Comparison of ENCODE assay signal across 8 cellular contexts in the genomic region with DNA sequence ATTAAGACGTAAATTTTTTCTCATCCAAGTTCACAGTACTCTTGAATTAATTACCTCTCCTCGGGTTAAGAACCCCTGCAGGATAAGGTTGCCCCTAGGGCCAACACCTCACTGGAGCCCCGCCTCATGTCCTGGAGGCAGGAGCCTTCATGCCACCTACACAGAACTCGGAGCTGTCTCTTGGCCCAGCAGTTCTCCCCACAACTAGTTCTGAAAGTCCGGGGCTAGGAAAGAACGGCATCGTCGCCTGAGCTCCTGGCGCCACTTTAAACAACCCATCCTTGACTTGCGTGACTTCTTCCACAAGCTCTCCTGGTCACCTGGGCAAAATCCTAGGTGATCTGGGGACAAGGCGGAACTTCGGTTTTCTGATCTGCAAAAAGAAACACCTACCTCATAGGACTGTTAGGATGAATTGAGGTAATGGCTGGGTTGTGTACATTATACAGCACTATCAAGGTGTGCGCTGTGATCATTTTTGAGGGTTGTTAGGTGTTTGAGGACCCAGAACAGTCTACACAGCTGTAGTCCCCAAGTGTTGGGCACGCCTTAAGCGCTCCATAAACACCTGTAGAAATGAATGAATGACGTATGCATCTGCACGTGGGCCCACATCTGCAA. TPM values are rescaled to one million over a fixed set of nuclear protein-coding genes. Genes with fewer than 3 reads are reported as not detected.
DNase-seq lines count a peak whose midpoint lies in the region; ATAC-seq, FAIRE-seq and TF ChIP-seq lines count a peak whose summit lies in the region.

No MANE protein-coding gene starts in this region.

- BruUV-seq in Panc1 (replicated peaks; lab: Mats Ljungman, UMichigan) = no TSS peak

- CTCF ChIA-PET in Panc1 (lab: Charles Lee) = interaction anchor here (0.6 to 2.5 kb wide), 3 partner anchors 28 to 201 kb away, joined by 6 to 14 read pairs (median 8); no protein-coding TSS in a partner anchor

- H3K4me1 ChIP-seq in DND-41 (ENCODE audit: insufficient read depth, low read length) (peaks cover 34% of the 10 kb centered on the region), Panc1 (ENCODE audit: control insufficient read depth, insufficient read depth, low read length) (peaks cover 22% of the 10 kb centered on the region), esophagus muscularis mucosa (peaks cover 8 to 22% (median 21%) of the 10 kb centered on the region in 4 donors), parathyroid adenoma (peaks cover 5% of the 10 kb centered on the region)

- DNase-seq in DND-41 (no peak), Panc1 (ENCODE audit: low read depth, low spot score) (no peak), esophagus muscularis mucosa (ENCODE audit: extremely low spot score) (no peak), D721Med (ENCODE audit: insufficient read length, low spot score) (no peak), GM19240 (ENCODE audit: insufficient read length, low spot score) (no peak)
- no peak for DNase-seq in activated CD4-positive, CD25-positive, alpha-beta regulatory T cell treated with anti-CD3 and anti-CD28 coated beads, Interleukin-2, amount 50 U/mL, for 72 hours

- peak overlapping the region; percentile 24 to 58; a peak in 3 of 4 replicates for H3K4me3 ChIP-seq in DND-41 (ENCODE audit: low read depth in 1 of 2, low read length in 2 of 2)
- H3K4me3 ChIP-seq in Panc1 (ENCODE audit: low read depth in 2 of 2, low read length in 2 of 2) = peak overlapping the region; percentile 79 to 84
- H3K4me3 ChIP-seq in esophagus muscularis mucosa = peak overlapping the region; percentile 66 to 80 (median 72)
- peak overlapping the region; percentile 67 for H3K4me3 ChIP-seq in parathyroid adenoma (ENCODE audit: low read depth, low read length)

- no peak for TF ChIP-seq POLR2A in esophagus muscularis mucosa (IDR thresholded peaks at IDR 0.05; ENCODE audit: low read depth)

- intact Hi-C loops in Panc1 (cut with micrococcal nuclease; ENCODE audit: unreplicated experiment) = loop anchor here (1.0 kb wide), 1 partner anchor 35 kb away; no protein-coding TSS in a partner anchor
- intact Hi-C loops in esophagus muscularis mucosa (cut with DNase I) = no loop called here

- H3K9ac ChIP-seq in DND-41 (ENCODE audit: low read depth, low read length) (peak overlapping the region; percentile 44; the same call in 1 of the 2 replicates), parathyroid adenoma (no peak overlapping the region)

- no peaks in the 10 kb centered on the region for H3K36me3 ChIP-seq in DND-41 (ENCODE audit: insufficient read depth, low read length)
- H3K36me3 ChIP-seq in Panc1 (ENCODE audit: control insufficient read depth, insufficient read depth, low read length) = peaks cover 3% of the 10 kb centered on the region; the same call in 1 of the 2 replicates
- H3K36me3 ChIP-seq in esophagus muscularis mucosa = no peaks in the 10 kb centered on the region
- no peaks in the 10 kb centered on the region for H3K36me3 ChIP-seq in parathyroid adenoma (ENCODE audit: control insufficient read depth, insufficient read depth, low read length)

- no peak for ATAC-seq in DND-41 (ENCODE audit: insufficient read depth, low read depth)
- ATAC-seq in Panc1 = no peak
- no peak for ATAC-seq in HG03442 (IDR thresholded peaks at IDR 0.05; ENCODE audit: unreplicated experiment)

- no peak for TF ChIP-seq EP300 in esophagus muscularis mucosa (IDR thresholded peaks at IDR 0.05)

- TF ChIP-seq CTCF in DND-41 (IDR thresholded peaks at IDR 0.05; ENCODE audit: borderline replicate concordance, extremely low read depth, low read length, poor library complexity, severe bottlenecking) (no peak), Panc1 (IDR thresholded peaks at IDR 0.05) (no peak), esophagus muscularis mucosa (IDR thresholded peaks at IDR 0.05) (no peak), parathyroid adenoma (IDR thresholded peaks at IDR 0.05) (no peak), D721Med (IDR thresholded peaks at IDR 0.05; ENCODE audit: insufficient read depth, missing control alignments) (no peak)

- H3K27me3 ChIP-seq in DND-41 (ENCODE audit: insufficient read depth, low read length, poor library complexity) (peaks cover 44% of the 10 kb centered on the region), Panc1 (ENCODE audit: control insufficient read depth, insufficient read depth, low read length) (no peaks in the 10 kb centered on the region), esophagus muscularis mucosa (peaks cover 0 to 45% (median 2%) of the 10 kb centered on the region in 4 donors), parathyroid adenoma (ENCODE audit: control insufficient read depth, insufficient read depth, low read length) (no peaks in the 10 kb centered on the region)

- POLR2A ChIA-PET in Panc1 (lab: Charles Lee) = interaction anchor here (0.5 kb wide), 1 partner anchor 1391 kb away, joined by 3 read pairs; no protein-coding TSS in a partner anchor

- in situ Hi-C loops in Panc1 (cut with HindIII; ENCODE audit: low pct_unique_long_range_greater_than_20kb, low sequenced_read_pairs) = no loop called here

- H4K20me1 ChIP-seq in DND-41 (ENCODE audit: insufficient read depth, low read length) = peaks cover 7% of the 10 kb centered on the region; the same call in 1 of the 2 replicates

- H3K79me2 ChIP-seq in DND-41 (ENCODE audit: insufficient read depth, low read length) (no peaks in the 10 kb centered on the region), parathyroid adenoma (no peaks in the 10 kb centered on the region)

- peak overlapping the region; percentile 92 for H3K4me2 ChIP-seq in DND-41 (ENCODE audit: insufficient read depth, low read length)
- peak overlapping the region; percentile 56 for H3K4me2 ChIP-seq in parathyroid adenoma (ENCODE audit: low read length)

- WGBS in esophagus muscularis mucosa = 75% methylated on average over 17 of the region's 17 CpGs

- FAIRE-seq in D721Med (lab: Jason Lieb, UNC) = no peak

- H3K9me3 ChIP-seq in DND-41 (ENCODE audit: insufficient read depth, low read length, severe bottlenecking) = no peaks in the 10 kb centered on the region
- H3K9me3 ChIP-seq in Panc1 (ENCODE audit: control insufficient read depth, insufficient read depth, low read depth, low read length) = no peaks in the 10 kb centered on the region
- no peaks in the 10 kb centered on the region for H3K9me3 ChIP-seq in esophagus muscularis mucosa
- H3K9me3 ChIP-seq in parathyroid adenoma (ENCODE audit: control insufficient read depth, low read length) = no peaks in the 10 kb centered on the region

- H2AFZ ChIP-seq in DND-41 (ENCODE audit: low read depth, low read length) (0 out of 2 replicates have a peak overlapping the region, but pooled peaks have one; percentile 58), parathyroid adenoma (peak overlapping the region; percentile 90)

- H3K27ac ChIP-seq in DND-41 (ENCODE audit: low read length) (no peak overlapping the region), Panc1 (ENCODE audit: low read length) (peak overlapping the region; percentile 73; the same call in 1 of the 2 replicates), esophagus muscularis mucosa (replicated peaks in 1 of 4) (peak overlapping the region in 3 of 4 donors; percentile 66 to 80 (median 80)), parathyroid adenoma (peak overlapping the region; percentile 76)

RNA-seq across cellular contexts. Expression of a gene that starts 0.6 kb away (rescaled TPM):
- total RNA-seq in Panc1 (2021; ENCODE audit: unreplicated experiment) (75.9 TPM), esophagus muscularis mucosa (10 to 100 TPM; 29.9 to 46.5 (median 36.6) TPM)
- polyA plus RNA-seq in Panc1 (2012; ENCODE audit: insufficient read length) = 41.0 TPM
